Comparison of ENCODE assay signal across 18 cellular contexts in the genomic region with DNA sequence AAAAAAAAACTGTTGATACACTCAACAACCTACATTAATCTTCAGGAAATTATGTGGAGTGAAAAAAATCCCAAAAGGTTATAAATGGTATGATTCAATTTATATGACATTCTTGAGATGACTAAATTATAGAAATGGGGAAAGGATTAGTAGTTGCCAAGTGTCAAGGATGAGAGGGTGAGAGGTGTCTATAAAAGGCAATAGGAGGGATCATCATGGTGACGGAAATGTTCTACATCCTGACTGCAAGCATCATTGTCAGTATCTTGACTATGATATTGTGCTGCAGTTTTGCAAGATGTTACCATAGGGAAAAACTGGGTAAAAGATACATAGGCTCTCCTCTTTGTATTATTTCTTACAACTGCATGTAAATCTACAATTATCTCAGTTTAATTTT.
DNase-seq lines count a peak whose midpoint lies in the region; ATAC-seq, FAIRE-seq and TF ChIP-seq lines count a peak whose summit lies in the region.
"Had no signal": no experiment of that assay in that cellular context is flagged by ENCODE, and none has a peak within 500 bp of the region (broad histone marks: within the 10 kb centered on the region; RNA-seq: fewer than 3 reads in every experiment).

No MANE protein-coding gene starts in this region.

- H3K9ac ChIP-seq in mammary epithelial cell (ENCODE audit: insufficient read depth, low read length) (no peak overlapping the region), PC-3 (ENCODE audit: low read length) (no peak overlapping the region), keratinocyte (ENCODE audit: control insufficient read depth, extremely low read depth, insufficient read depth, low read length) (no peak overlapping the region)
- H3K9ac ChIP-seq: BLaER1 treated with 17β-estradiol and CSF1 and Interleukin-3, amounts not matched to agents 10 nM and 100 nM had no signal

- dilution Hi-C loops in mammary epithelial cell (cut with HindIII; ENCODE audit: low sequenced_read_pairs): no loop called here
- dilution Hi-C loops in keratinocyte (cut with MboI; ENCODE audit: extremely low pct_ligation_motif_present, low sequenced_read_pairs): no loop called here

- H3K27me3 ChIP-seq in mammary epithelial cell (ENCODE audit: insufficient read depth, low read length): no peaks in the 10 kb centered on the region
- H3K27me3 ChIP-seq in breast epithelium: no peaks in the 10 kb centered on the region
- H3K27me3 ChIP-seq in PC-3 (ENCODE audit: low read length): no peaks in the 10 kb centered on the region
- no peaks in the 10 kb centered on the region for H3K27me3 ChIP-seq in keratinocyte (ENCODE audit: control insufficient read depth, extremely low read depth, insufficient read depth, low read length)
- no peaks in the 10 kb centered on the region for H3K27me3 ChIP-seq in foreskin keratinocyte
- H3K27me3 ChIP-seq: BLaER1 treated with 17β-estradiol and CSF1 and Interleukin-3, amounts not matched to agents 10 nM and 100 nM had no signal

- 100% methylated on average over 1 of the region's 1 CpG for WGBS in mammary epithelial cell (ENCODE audit: low coverage, missing lambda C conversion rate)

- peak; percentile 14 for DNase-seq in mammary epithelial cell
- DNase-seq in breast epithelium (ENCODE audit: low spot score in 2 of 2): no peak
- DNase-seq in PC-3: peak; percentile 56
- DNase-seq in keratinocyte (ENCODE audit: low read depth, low spot score): no peak
- no peak for DNase-seq in nephron progenitor cell
- no peak for DNase-seq in stimulated activated CD4-positive, alpha-beta T cell treated with anti-CD3 and anti-CD28 coated beads, Interleukin-2, amount 100 ng/mL, for 24 hours
- DNase-seq in foreskin keratinocyte: no peak
- DNase-seq: 8988T; Caco-2; CD4-positive, CD25-positive, alpha-beta regulatory T cell; H7 had no signal

- no peak overlapping the region for H3K27ac Mint-ChIP-seq in nephron progenitor cell
- H3K27ac Mint-ChIP-seq: B cell; CD4-positive, CD25-positive, alpha-beta regulatory T cell; GM23338 had no signal

- H3K36me3 Mint-ChIP-seq in nephron progenitor cell (ENCODE audit: low read depth): no peaks in the 10 kb centered on the region
- H3K36me3 Mint-ChIP-seq: CD4-positive, CD25-positive, alpha-beta regulatory T cell had no signal

- peak; percentile 74 for FAIRE-seq in keratinocyte (lab: Jason Lieb, UNC)
- FAIRE-seq: D721Med, G401.6, GM12891, GM18507 had no signal

- CTCF ChIA-PET in mammary epithelial cell (lab: Charles Lee; ENCODE audit: low non-redundant PET) (no interaction called here), PC-3 (lab: Charles Lee) (no interaction called here)

- no peak overlapping the region for H3K4me3 Mint-ChIP-seq in nephron progenitor cell
- H3K4me3 Mint-ChIP-seq: B cell; CD4-positive, CD25-positive, alpha-beta regulatory T cell; GM23338 had no signal

- H3K4me2 ChIP-seq in mammary epithelial cell (ENCODE audit: insufficient read depth, low read depth, low read length) (no peak overlapping the region), PC-3 (ENCODE audit: low read length) (no peak overlapping the region), keratinocyte (ENCODE audit: control insufficient read depth, extremely low read depth, insufficient read depth, low read depth, low read length) (no peak overlapping the region)
- H3K4me2 ChIP-seq: BLaER1 treated with 17β-estradiol and CSF1 and Interleukin-3, amounts not matched to agents 10 nM and 100 nM; GM23338 had no signal

- no peak for TF ChIP-seq POLR2A in breast epithelium (IDR thresholded peaks at IDR 0.05)

- H3F3A ChIP-seq in PC-3 (ENCODE audit: low read length, unreplicated experiment): no peaks in the 10 kb centered on the region

- H3K4me3 ChIP-seq in mammary epithelial cell (replicated peaks in 1 of 3; ENCODE audit: insufficient read depth in 1 of 3, low read depth in 2 of 3, low read length in 3 of 3) (no peak overlapping the region), breast epithelium (no peak overlapping the region), PC-3 (ENCODE audit: low read length) (no peak overlapping the region), keratinocyte (ENCODE audit: control insufficient read depth in 2 of 3, extremely low read depth in 1 of 3, insufficient read depth in 2 of 3, low read depth in 1 of 3, low read length in 3 of 3) (no peak overlapping the region)
- H3K4me3 ChIP-seq: BLaER1 treated with 17β-estradiol and CSF1 and Interleukin-3, amounts not matched to agents 10 nM and 100 nM; GM23338 had no signal

- H3K36me3 ChIP-seq in mammary epithelial cell (ENCODE audit: insufficient read depth, low read length): no peaks in the 10 kb centered on the region
- H3K36me3 ChIP-seq in breast epithelium: no peaks in the 10 kb centered on the region
- H3K36me3 ChIP-seq in PC-3 (ENCODE audit: low read depth, low read length): no peaks in the 10 kb centered on the region
- H3K36me3 ChIP-seq in keratinocyte (ENCODE audit: control insufficient read depth in 2 of 2, extremely low read depth in 1 of 2, insufficient read depth in 2 of 2, low read length in 2 of 2): peaks cover 0 to 3% of the 10 kb centered on the region in 2 experiments
- H3K36me3 ChIP-seq: BLaER1 treated with 17β-estradiol and CSF1 and Interleukin-3, amounts not matched to agents 10 nM and 100 nM had no signal

- no peaks in the 10 kb centered on the region for H3K9me3 ChIP-seq in mammary epithelial cell (replicated peaks; ENCODE audit: insufficient read depth, low read length)
- H3K9me3 ChIP-seq in breast epithelium: no peaks in the 10 kb centered on the region
- no peaks in the 10 kb centered on the region for H3K9me3 ChIP-seq in PC-3 (ENCODE audit: low read length)
- no peaks in the 10 kb centered on the region for H3K9me3 ChIP-seq in keratinocyte (ENCODE audit: control insufficient read depth, low read depth, low read length)
- H3K9me3 ChIP-seq: BLaER1 treated with 17β-estradiol and CSF1 and Interleukin-3, amounts not matched to agents 10 nM and 100 nM; Caco-2 had no signal

- BruUV-seq in mammary epithelial cell (replicated peaks; lab: Mats Ljungman, UMichigan) (no TSS peak), PC-3 (replicated peaks; lab: Mats Ljungman, UMichigan) (no TSS peak)

- H3K27me3 Mint-ChIP-seq in nephron progenitor cell (ENCODE audit: low read depth, poor library complexity): no peaks in the 10 kb centered on the region

- no peaks in the 10 kb centered on the region for H3K9me1 ChIP-seq in keratinocyte (ENCODE audit: control insufficient read depth, extremely low read depth, insufficient read depth, low read length)

- H2AFZ ChIP-seq in mammary epithelial cell (ENCODE audit: low read depth, low read length) (no peak overlapping the region), PC-3 (ENCODE audit: low read length) (no peak overlapping the region), keratinocyte (ENCODE audit: control insufficient read depth, low read length) (no peak overlapping the region)
- H2AFZ ChIP-seq: GM23338 had no signal

- POLR2A ChIA-PET in PC-3 (lab: Charles Lee; ENCODE audit: unreplicated experiment): no interaction called here

- no peaks in the 10 kb centered on the region for H4K20me1 ChIP-seq in mammary epithelial cell (ENCODE audit: insufficient read depth, low read length)
- H4K20me1 ChIP-seq in PC-3 (ENCODE audit: low read length): no peaks in the 10 kb centered on the region
- no peaks in the 10 kb centered on the region for H4K20me1 ChIP-seq in keratinocyte (ENCODE audit: control insufficient read depth, extremely low read depth, insufficient read depth, low read length)
- H4K20me1 ChIP-seq: BLaER1 treated with 17β-estradiol and CSF1 and Interleukin-3, amounts not matched to agents 10 nM and 100 nM had no signal

- in situ Hi-C loops in mammary epithelial cell (cut with MboI; ENCODE audit: low sequenced_read_pairs in 2 of 2): loop anchor here (5.0 to 25.0 kb wide), 3 partner anchors 125 to 162 kb away; a partner anchor contains a TSS

- no peaks in the 10 kb centered on the region for H3K4me1 Mint-ChIP-seq in nephron progenitor cell

- H3K4me1 ChIP-seq in mammary epithelial cell (ENCODE audit: insufficient read depth, low read length) (peaks cover 21% of the 10 kb centered on the region), breast epithelium (no peaks in the 10 kb centered on the region), PC-3 (ENCODE audit: insufficient read depth, low read length) (peaks cover 14% of the 10 kb centered on the region; the same call in 1 of the 2 replicates), keratinocyte (ENCODE audit: control insufficient read depth, extremely low read depth, insufficient read depth, low read length) (peaks cover 11% of the 10 kb centered on the region), foreskin keratinocyte (peaks cover 14% of the 10 kb centered on the region)
- H3K4me1 ChIP-seq: BLaER1 treated with 17β-estradiol and CSF1 and Interleukin-3, amounts not matched to agents 10 nM and 100 nM; Caco-2 had no signal

- intact Hi-C loops in mammary epithelial cell (cut with micrococcal nuclease): no loop called here
- intact Hi-C loops in breast epithelium (cut with DNase I; ENCODE audit: low total_unique reads): no loop called here
- intact Hi-C loops in PC-3 (cut with micrococcal nuclease): no loop called here

- H3K27ac ChIP-seq in mammary epithelial cell (ENCODE audit: insufficient read depth, low read depth, low read length): no peak overlapping the region
- H3K27ac ChIP-seq in breast epithelium: no peak overlapping the region
- H3K27ac ChIP-seq in PC-3 (ENCODE audit: low read length): no peak overlapping the region
- H3K27ac ChIP-seq in keratinocyte (ENCODE audit: control insufficient read depth, insufficient read depth, low read length): no peak overlapping the region
- H3K27ac ChIP-seq in foreskin keratinocyte: no peak overlapping the region

- no peaks in the 10 kb centered on the region for H3K9me2 ChIP-seq in PC-3 (replicated peaks; ENCODE audit: low read length)

- ATAC-seq in PC-3: peak; percentile 80
- ATAC-seq in foreskin keratinocyte: no peak
- ATAC-seq: GM23338 had no signal

- H3K79me2 ChIP-seq in mammary epithelial cell (ENCODE audit: insufficient read depth, low read length) (peaks cover 67% of the 10 kb centered on the region), PC-3 (ENCODE audit: low read length) (no peaks in the 10 kb centered on the region; the same call in 1 of the 2 replicates), keratinocyte (ENCODE audit: control insufficient read depth, insufficient read depth, low read length) (peaks cover 11% of the 10 kb centered on the region)

- no peaks in the 10 kb centered on the region for H3K9me3 Mint-ChIP-seq in nephron progenitor cell
- H3K9me3 Mint-ChIP-seq: GM23338 had no signal

- TF ChIP-seq CTCF in mammary epithelial cell (conservative IDR thresholded peaks at IDR 0.05 in 1 of 2, IDR thresholded peaks at IDR 0.05 in 1 of 2; ENCODE audit: extremely low read depth in 1 of 2, insufficient read depth in 1 of 2, low read depth in 1 of 2, low read length in 2 of 2): no peak
- TF ChIP-seq CTCF in breast epithelium (IDR thresholded peaks at IDR 0.05): no peak
- no peak for TF ChIP-seq CTCF in PC-3 (conservative IDR thresholded peaks at IDR 0.05; ENCODE audit: low read depth, low read length)
- no peak for TF ChIP-seq CTCF in keratinocyte (optimal IDR thresholded peaks at IDR 0.05 in 1 of 3, IDR thresholded peaks at IDR 0.05 in 1 of 3, conservative IDR thresholded peaks at IDR 0.05 in 1 of 3; ENCODE audit: extremely low read depth in 1 of 3, insufficient read depth in 2 of 3, low read length in 3 of 3)
- no peak for TF ChIP-seq CTCF in nephron progenitor cell (IDR thresholded peaks at IDR 0.05)
- no peak for TF ChIP-seq CTCF in foreskin keratinocyte (conservative IDR thresholded peaks at IDR 0.05)

Comparison
In these comparisons a context has a peak if more than half of its experiments do, and no peak if none do; other contexts are left out.
1. DNase-seq: peak in mammary epithelial cell (single experiment) and PC-3 (single experiment); none in breast epithelium (0 of 2), keratinocyte (single experiment), nephron progenitor cell (single experiment), stimulated activated CD4-positive, alpha-beta T cell treated with anti-CD3 and anti-CD28 coated beads, Interleukin-2, amount 100 ng/mL, for 24 hours (0 of 2) and foreskin keratinocyte (0 of 2).